Comparison of ENCODE assay signal across 27 cellular contexts in the genomic region with DNA sequence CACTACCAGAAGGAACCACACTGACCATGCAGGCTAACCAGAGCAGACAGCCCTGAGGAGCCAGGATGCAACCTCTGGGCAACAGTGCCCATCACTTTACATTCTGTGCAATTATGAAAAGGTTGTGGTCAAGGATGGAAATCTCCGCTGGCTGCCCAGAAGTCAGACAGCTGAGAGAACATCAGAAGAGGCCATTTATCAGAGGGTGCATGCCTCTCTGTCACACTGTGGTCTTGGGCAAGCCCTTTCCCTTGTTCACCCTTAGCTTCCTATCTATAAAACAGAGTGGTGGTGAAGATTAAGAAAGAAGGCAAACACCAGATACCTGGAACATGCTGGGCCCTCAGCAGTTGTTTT.
DNase-seq lines count a peak whose midpoint lies in the region; ATAC-seq and TF ChIP-seq lines count a peak whose summit lies in the region.
"Had no signal": no experiment of that assay in that cellular context is flagged by ENCODE, and none has a peak within 500 bp of the region (broad histone marks: within the 10 kb centered on the region; RNA-seq: fewer than 3 reads in every experiment).

No MANE protein-coding gene starts in this region.

- POLR2A ChIA-PET in activated naive CD8-positive, alpha-beta T cell treated with anti-CD3 and anti-CD28 coated beads, Interleukin-2, amount 10 ng/mL, durations not matched to agents 7 days and 5 days (lab: Charles Lee), result interaction anchor here (2.0 kb wide), 1 partner anchor 13 kb away, joined by 15 read pairs; no protein-coding TSS in a partner anchor
- POLR2A ChIA-PET in Panc1 (lab: Charles Lee), result no interaction called here

- H3K4ac ChIP-seq in mesendoderm (ENCODE audit: low read depth, low read length), result no peak overlapping the region

- no peak overlapping the region for H2BK120ac ChIP-seq in mesendoderm (ENCODE audit: low read depth, low read length)

- no peaks in the 10 kb centered on the region for H3K9me3 Mint-ChIP-seq in activated naive CD8-positive, alpha-beta T cell treated with anti-CD3 and anti-CD28 coated beads, Interleukin-2, amount 10 ng/mL, durations not matched to agents 7 days and 5 days
- H3K9me3 Mint-ChIP-seq in activated naive CD8-positive, alpha-beta T cell treated with anti-CD3 and anti-CD28 coated beads for 36 hours, result no peaks in the 10 kb centered on the region
- no peaks in the 10 kb centered on the region for H3K9me3 Mint-ChIP-seq in endodermal cell
- H3K9me3 Mint-ChIP-seq: activated CD4-positive, alpha-beta memory T cell treated with anti-CD3 and anti-CD28 coated beads, Interleukin-2, amount 10 ng/mL, durations not matched to agents 7 days and 5 days; stimulated activated naive B cell treated with anti-CD40 and anti-IgM and Interleukin-4, amounts not matched to agents 10 μg/mL and 1 μg/mL and 100 μg/mL, for 72 hours; T-helper 2 cell treated with Interferon-gamma antibody and Interleukin-4, amounts not matched to agents 5 μg/mL and 100 μg/mL, for 36 hours; WTC11 had no signal

- no peaks in the 10 kb centered on the region for H3K79me1 ChIP-seq in mesendoderm (ENCODE audit: low read length)

- H3K4me1 ChIP-seq in Panc1 (ENCODE audit: control insufficient read depth, insufficient read depth, low read length), result no peaks in the 10 kb centered on the region
- H3K4me1 ChIP-seq in endodermal cell (ENCODE audit: control insufficient read depth, insufficient read depth, low read length), result no peaks in the 10 kb centered on the region
- peaks cover 2% of the 10 kb centered on the region for H3K4me1 ChIP-seq in mesendoderm (ENCODE audit: control insufficient read depth, low read depth, low read length)
- H3K4me1 ChIP-seq: HAP-1, testis had no signal

- H3K27me3 ChIP-seq in Panc1 (ENCODE audit: control insufficient read depth, insufficient read depth, low read length), result no peaks in the 10 kb centered on the region
- peaks cover 23% of the 10 kb centered on the region for H3K27me3 ChIP-seq in endodermal cell (ENCODE audit: control insufficient read depth, insufficient read depth, low read length, poor library complexity, severe bottlenecking)
- H3K27me3 ChIP-seq in mesendoderm (ENCODE audit: insufficient read depth, low read length, poor library complexity), result no peaks in the 10 kb centered on the region
- H3K27me3 ChIP-seq: testis had no signal

- 88% methylated on average over 1 of the region's 1 CpG; no CpG with 5 or more reads in 1 of the 2 experiments for WGBS in endodermal cell (ENCODE audit: insufficient coverage in 1 of 2, insufficient read length in 1 of 2), 2 experiments
- no CpG with 5 or more reads among the region's 1 CpG for WGBS in mesendoderm (ENCODE audit: extremely low coverage, insufficient coverage, low lambda C conversion rate)

- no peak overlapping the region for H2BK15ac ChIP-seq in mesendoderm (replicated peaks; ENCODE audit: low read depth)

- H2BK5ac ChIP-seq in mesendoderm (ENCODE audit: low read length), result no peak overlapping the region

- no peak overlapping the region for H4K8ac ChIP-seq in mesendoderm (ENCODE audit: low read depth, low read length)

- no peak overlapping the region for H4K5ac ChIP-seq in mesendoderm (ENCODE audit: low read length)

- H3K9ac ChIP-seq in endodermal cell (ENCODE audit: extremely low read depth, low read length, poor library complexity, severe bottlenecking) (no peak overlapping the region), mesendoderm (ENCODE audit: low read length) (no peak overlapping the region)

- no peak overlapping the region for H3K23ac ChIP-seq in mesendoderm (ENCODE audit: low read length)

- no peaks in the 10 kb centered on the region for H3K27me3 Mint-ChIP-seq in activated naive CD8-positive, alpha-beta T cell treated with anti-CD3 and anti-CD28 coated beads, Interleukin-2, amount 10 ng/mL, durations not matched to agents 7 days and 5 days
- no peaks in the 10 kb centered on the region for H3K27me3 Mint-ChIP-seq in activated naive CD8-positive, alpha-beta T cell treated with anti-CD3 and anti-CD28 coated beads for 36 hours
- peaks cover 4% of the 10 kb centered on the region for H3K27me3 Mint-ChIP-seq in endodermal cell (ENCODE audit: insufficient read depth)
- H3K27me3 Mint-ChIP-seq: activated CD4-positive, alpha-beta memory T cell treated with anti-CD3 and anti-CD28 coated beads, Interleukin-2, amount 10 ng/mL, durations not matched to agents 7 days and 5 days had no signal

- intact Hi-C loops in Panc1 (cut with micrococcal nuclease; ENCODE audit: unreplicated experiment), result no loop called here

- no peaks in the 10 kb centered on the region for H3K4me1 Mint-ChIP-seq in activated naive CD8-positive, alpha-beta T cell treated with anti-CD3 and anti-CD28 coated beads, Interleukin-2, amount 10 ng/mL, durations not matched to agents 7 days and 5 days
- H3K4me1 Mint-ChIP-seq in activated naive CD8-positive, alpha-beta T cell treated with anti-CD3 and anti-CD28 coated beads for 36 hours, result peaks cover 8% of the 10 kb centered on the region
- H3K4me1 Mint-ChIP-seq in endodermal cell, result peaks cover 18% of the 10 kb centered on the region
- H3K4me1 Mint-ChIP-seq: activated CD4-positive, alpha-beta memory T cell treated with anti-CD3 and anti-CD28 coated beads, Interleukin-2, amount 10 ng/mL, durations not matched to agents 7 days and 5 days; stimulated activated naive B cell treated with anti-CD40 and anti-IgM and Interleukin-4, amounts not matched to agents 10 μg/mL and 1 μg/mL and 100 μg/mL, for 72 hours had no signal

- H3K36me3 Mint-ChIP-seq in activated naive CD8-positive, alpha-beta T cell treated with anti-CD3 and anti-CD28 coated beads, Interleukin-2, amount 10 ng/mL, durations not matched to agents 7 days and 5 days, result no peaks in the 10 kb centered on the region
- no peaks in the 10 kb centered on the region for H3K36me3 Mint-ChIP-seq in activated naive CD8-positive, alpha-beta T cell treated with anti-CD3 and anti-CD28 coated beads for 36 hours
- no peaks in the 10 kb centered on the region for H3K36me3 Mint-ChIP-seq in endodermal cell (ENCODE audit: low read depth)
- H3K36me3 Mint-ChIP-seq: stimulated activated naive B cell treated with anti-CD40 and anti-IgM and Interleukin-4, amounts not matched to agents 10 μg/mL and 1 μg/mL and 100 μg/mL, for 72 hours; WTC11 had no signal

- TF ChIP-seq CTCF in Panc1 (IDR thresholded peaks at IDR 0.05) (no peak), endodermal cell (conservative IDR thresholded peaks at IDR 0.05) (no peak), GM20000 (IDR thresholded peaks at IDR 0.05; ENCODE audit: extremely low read depth, missing control alignments) (no peak)

- no peak overlapping the region for H3K18ac ChIP-seq in mesendoderm (ENCODE audit: low read length)

- H3K4me3 Mint-ChIP-seq in activated naive CD8-positive, alpha-beta T cell treated with anti-CD3 and anti-CD28 coated beads, Interleukin-2, amount 10 ng/mL, durations not matched to agents 7 days and 5 days, result no peak overlapping the region
- H3K4me3 Mint-ChIP-seq in activated naive CD8-positive, alpha-beta T cell treated with anti-CD3 and anti-CD28 coated beads for 36 hours, result no peak overlapping the region
- H3K4me3 Mint-ChIP-seq in endodermal cell, result no peak overlapping the region
- H3K4me3 Mint-ChIP-seq: activated CD4-positive, alpha-beta memory T cell treated with anti-CD3 and anti-CD28 coated beads, Interleukin-2, amount 10 ng/mL, durations not matched to agents 7 days and 5 days; stimulated activated naive B cell treated with anti-CD40 and anti-IgM and Interleukin-4, amounts not matched to agents 10 μg/mL and 1 μg/mL and 100 μg/mL, for 72 hours; T-helper 2 cell treated with Interferon-gamma antibody and Interleukin-4, amounts not matched to agents 5 μg/mL and 100 μg/mL, for 36 hours; WTC11 had no signal

- H3K27ac Mint-ChIP-seq in activated naive CD8-positive, alpha-beta T cell treated with anti-CD3 and anti-CD28 coated beads, Interleukin-2, amount 10 ng/mL, durations not matched to agents 7 days and 5 days, result no peak overlapping the region
- no peak overlapping the region for H3K27ac Mint-ChIP-seq in activated naive CD8-positive, alpha-beta T cell treated with anti-CD3 and anti-CD28 coated beads for 36 hours
- no peak overlapping the region for H3K27ac Mint-ChIP-seq in endodermal cell
- H3K27ac Mint-ChIP-seq: activated CD4-positive, alpha-beta memory T cell treated with anti-CD3 and anti-CD28 coated beads, Interleukin-2, amount 10 ng/mL, durations not matched to agents 7 days and 5 days; stimulated activated naive B cell treated with anti-CD40 and anti-IgM and Interleukin-4, amounts not matched to agents 10 μg/mL and 1 μg/mL and 100 μg/mL, for 72 hours; WTC11 had no signal

- no peak overlapping the region for H3K4me2 ChIP-seq in mesendoderm (ENCODE audit: low read length)

- H2AK5ac ChIP-seq in mesendoderm (ENCODE audit: low read length), result no peak overlapping the region

- H3K56ac ChIP-seq in mesendoderm (ENCODE audit: low read length), result no peak overlapping the region

- CTCF ChIA-PET in Panc1 (lab: Charles Lee), result no interaction called here

- in situ Hi-C loops in Panc1 (cut with HindIII; ENCODE audit: low pct_unique_long_range_greater_than_20kb, low sequenced_read_pairs), result no loop called here

- H3K9me3 ChIP-seq in Panc1 (ENCODE audit: control insufficient read depth, insufficient read depth, low read depth, low read length) (no peaks in the 10 kb centered on the region), endodermal cell (ENCODE audit: control insufficient read depth, low read length) (no peaks in the 10 kb centered on the region)
- H3K9me3 ChIP-seq: HAP-1, testis had no signal

- DNase-seq in activated naive CD8-positive, alpha-beta T cell treated with anti-CD3 and anti-CD28 coated beads, Interleukin-2, amount 10 ng/mL, durations not matched to agents 7 days and 5 days, result no peak
- DNase-seq in activated naive CD8-positive, alpha-beta T cell treated with anti-CD3 and anti-CD28 coated beads for 36 hours, result no peak
- DNase-seq in Panc1 (ENCODE audit: low read depth, low spot score) (no peak), endodermal cell (peak; percentile 49), T1000 (lab: John Stamatoyannopoulos, UW) (no peak), GM20000 (ENCODE audit: low spot score) (no peak), mesendoderm (no peak)
- DNase-seq: activated CD4-positive, alpha-beta memory T cell treated with anti-CD3 and anti-CD28 coated beads, Interleukin-2, amount 10 ng/mL, durations not matched to agents 7 days and 5 days; activated gamma-delta T cell treated with Interleukin-2 at 50 U/mL for 16 hours; anterior cingulate cortex; Calu3; hippocampal formation; left colon; NCI-H1436; NCI-H2081 treated with DMSO at 0.1 percent for 48 hours; NCI-H345; NCI-H748 treated with DMSO at 0.1 percent for 48 hours; nucleus accumbens; stimulated activated CD4-positive, alpha-beta T cell treated with anti-CD3 and anti-CD28 coated beads, Interleukin-4, amount 100 ng/mL, for 4 hours; stimulated activated naive B cell treated with anti-CD40 and anti-IgM and Interleukin-4, amounts not matched to agents 10 μg/mL and 1 μg/mL and 100 μg/mL, for 72 hours; testis had no signal

- no peak overlapping the region for H3K4me3 ChIP-seq in Panc1 (ENCODE audit: low read depth in 2 of 2, low read length in 2 of 2)
- no peak overlapping the region for H3K4me3 ChIP-seq in endodermal cell (ENCODE audit: low read length)
- H3K4me3 ChIP-seq in mesendoderm (ENCODE audit: low read length), result no peak overlapping the region
- H3K4me3 ChIP-seq: HAP-1, testis had no signal

- no peaks in the 10 kb centered on the region for H3K79me2 ChIP-seq in mesendoderm (ENCODE audit: control insufficient read depth, insufficient read depth, low read length)

- H3K36me3 ChIP-seq in Panc1 (ENCODE audit: control insufficient read depth, insufficient read depth, low read length) (no peaks in the 10 kb centered on the region), endodermal cell (ENCODE audit: control insufficient read depth, insufficient read depth, low read length) (no peaks in the 10 kb centered on the region), mesendoderm (ENCODE audit: control insufficient read depth, insufficient read depth, low read length) (no peaks in the 10 kb centered on the region)
- H3K36me3 ChIP-seq: HAP-1 had no signal

- BruUV-seq in Panc1 (replicated peaks; lab: Mats Ljungman, UMichigan), result no TSS peak

- H3K27ac ChIP-seq in Panc1 (ENCODE audit: low read length) (no peak overlapping the region), endodermal cell (ENCODE audit: low read depth, low read length) (no peak overlapping the region), mesendoderm (ENCODE audit: low read depth, low read length) (no peak overlapping the region)
- H3K27ac ChIP-seq: C4-2B, testis had no signal

- peak; percentile 71 for ATAC-seq in activated naive CD8-positive, alpha-beta T cell treated with anti-CD3 and anti-CD28 coated beads, Interleukin-2, amount 10 ng/mL, durations not matched to agents 7 days and 5 days (ENCODE audit: low read depth)
- ATAC-seq in Panc1, result peak; percentile 48
- no peak for ATAC-seq in HG02870 (IDR thresholded peaks at IDR 0.05; ENCODE audit: unreplicated experiment)
- ATAC-seq: left colon; SK-N-SH treated with all-trans-retinoic acid at 6 μM for 48 hours; stimulated activated naive B cell treated with anti-CD40 and anti-IgM and Interleukin-4, amounts not matched to agents 10 μg/mL and 1 μg/mL and 100 μg/mL, for 72 hours; WTC11 had no signal
